ENCODE assay signal across 14 cellular contexts in genomic region chr5:24094081-24094480, GRCh38.
"Had no signal": no experiment of that assay in that cellular context is flagged by ENCODE, and none has a peak within 500 bp of the region (broad histone marks: within the 10 kb centered on the region; RNA-seq: fewer than 3 reads in every experiment).

No MANE protein-coding gene starts in this region.

- H3K4me1 Mint-ChIP-seq: activated naive CD8-positive, alpha-beta T cell treated with anti-CD3 and anti-CD28 coated beads, Interleukin-2, amount 10 ng/mL, durations not matched to agents 7 days and 5 days; mesothelial cell of epicardium had no signal

- H3K27ac ChIP-seq: breast epithelium, lower lobe of right lung had no signal

- DNase-seq: activated CD4-positive, alpha-beta T cell treated with anti-CD3 and anti-CD28 coated beads, Interleukin-2, amount 50 U/mL, for 1 hour; activated naive CD4-positive, alpha-beta T cell; activated naive CD8-positive, alpha-beta T cell treated with anti-CD3 and anti-CD28 coated beads, Interleukin-2, amount 10 ng/mL, durations not matched to agents 7 days and 5 days; cerebellar nuclear complex; effector memory CD4-positive, alpha-beta T cell; foreskin melanocyte; head of caudate nucleus; lower lobe of right lung; stimulated activated CD4-positive, alpha-beta T cell treated with anti-CD3 and anti-CD28 coated beads, Interleukin-1b, Interleukin-23, amount 100 ng/mL, for 48 hours had no signal

- H3K27ac Mint-ChIP-seq: activated naive CD8-positive, alpha-beta T cell treated with anti-CD3 and anti-CD28 coated beads, Interleukin-2, amount 10 ng/mL, durations not matched to agents 7 days and 5 days; dendritic cell treated with granulocyte-macrophage colony-stimulating factor and Interleukin-4, amounts not matched to agents 40 ng/mL and 50 ng/mL, for 4 days; mesothelial cell of epicardium; T-helper 2 cell treated with Interferon-gamma antibody and Interleukin-4, amounts not matched to agents 5 μg/mL and 100 μg/mL, for 36 hours had no signal

- H3K27me3 Mint-ChIP-seq: activated naive CD8-positive, alpha-beta T cell treated with anti-CD3 and anti-CD28 coated beads, Interleukin-2, amount 10 ng/mL, durations not matched to agents 7 days and 5 days; dendritic cell treated with granulocyte-macrophage colony-stimulating factor and Interleukin-4, amounts not matched to agents 40 ng/mL and 50 ng/mL, for 4 days had no signal

- H3K4me3 ChIP-seq: breast epithelium, lower lobe of right lung had no signal

- H3K36me3 Mint-ChIP-seq: activated naive CD8-positive, alpha-beta T cell treated with anti-CD3 and anti-CD28 coated beads, Interleukin-2, amount 10 ng/mL, durations not matched to agents 7 days and 5 days; mesothelial cell of epicardium had no signal

- H3K36me3 ChIP-seq: breast epithelium, lower lobe of right lung had no signal

- H3K9me3 ChIP-seq: breast epithelium, lower lobe of right lung had no signal

- H3K27me3 ChIP-seq: breast epithelium had no signal

- ATAC-seq: lower lobe of right lung, sciatic nerve had no signal

- H3K4me1 ChIP-seq: breast epithelium, lower lobe of right lung had no signal

- H3K4me3 Mint-ChIP-seq: activated naive CD8-positive, alpha-beta T cell treated with anti-CD3 and anti-CD28 coated beads, Interleukin-2, amount 10 ng/mL, durations not matched to agents 7 days and 5 days; dendritic cell treated with granulocyte-macrophage colony-stimulating factor and Interleukin-4, amounts not matched to agents 40 ng/mL and 50 ng/mL, for 4 days; mesothelial cell of epicardium; T-helper 2 cell treated with Interferon-gamma antibody and Interleukin-4, amounts not matched to agents 5 μg/mL and 100 μg/mL, for 36 hours had no signal
